Comparison of ENCODE assay signal across 10 cellular contexts in the genomic region with DNA sequence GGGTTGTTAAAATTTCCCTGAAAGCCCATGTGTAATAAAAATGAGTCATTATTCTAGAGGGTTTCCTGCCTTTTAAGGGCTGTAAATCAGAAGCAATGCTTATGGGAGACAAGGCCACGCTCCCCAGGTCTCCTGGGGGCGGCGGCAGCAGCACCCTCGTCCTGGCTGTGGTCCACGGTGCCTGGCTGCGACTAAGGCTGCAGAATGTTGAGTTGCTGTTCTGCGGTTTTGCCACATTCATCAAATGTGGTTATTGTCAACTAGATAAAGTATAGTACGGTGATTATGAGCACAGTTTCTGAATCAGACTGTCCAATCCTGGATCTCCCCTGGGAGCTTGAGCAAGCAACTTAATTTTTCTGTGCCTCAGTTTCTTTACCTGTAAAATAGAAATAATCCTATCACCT. TPM values are rescaled to one million over a fixed set of nuclear protein-coding genes. Genes with fewer than 3 reads are reported as not detected.
DNase-seq lines count a peak whose midpoint lies in the region; ATAC-seq, FAIRE-seq and TF ChIP-seq lines count a peak whose summit lies in the region.
"Had no signal": no experiment of that assay in that cellular context is flagged by ENCODE, and none has a peak within 500 bp of the region (broad histone marks: within the 10 kb centered on the region; RNA-seq: fewer than 3 reads in every experiment).

No MANE protein-coding gene starts in this region.

- H4K20me1 ChIP-seq in BLaER1 treated with 17β-estradiol and CSF1 and Interleukin-3, amounts not matched to agents 10 nM and 100 nM, result no peaks in the 10 kb centered on the region
- no peaks in the 10 kb centered on the region for H4K20me1 ChIP-seq in astrocyte (ENCODE audit: insufficient read depth, low read length)

- H3K4me2 ChIP-seq in BLaER1 treated with 17β-estradiol and CSF1 and Interleukin-3, amounts not matched to agents 10 nM and 100 nM, result peak overlapping the region; percentile 53 to 86 (median 75)
- peak overlapping the region; percentile 26 for H3K4me2 ChIP-seq in astrocyte (ENCODE audit: low read length)

- no peak for TF ChIP-seq CTCF in astrocyte (IDR thresholded peaks at IDR 0.05; ENCODE audit: insufficient read depth, low read depth, low read length)

- no peak overlapping the region for H3K4me3 ChIP-seq in BLaER1 treated with 17β-estradiol and CSF1 and Interleukin-3, amounts not matched to agents 10 nM and 100 nM
- H3K4me3 ChIP-seq in astrocyte (ENCODE audit: insufficient read depth, low read depth, low read length), result no peak overlapping the region

- peak; percentile 38 for DNase-seq in T-helper 9 cell
- peak; percentile 95 for DNase-seq in astrocyte (ENCODE audit: low read depth)
- DNase-seq in stimulated activated CD8-positive, alpha-beta memory T cell treated with anti-CD3 and anti-CD28 coated beads, Interleukin-15, amount 100 ng/mL, for 48 hours (ENCODE audit: low read depth in 2 of 2), result peak; percentile 78 to 80
- no peak for DNase-seq in SK-N-DZ (ENCODE audit: low spot score)
- DNase-seq in DMS114 treated with DMSO at 0.1 percent for 48 hours (lab: John Stamatoyannopoulos, UW; ENCODE audit: unreplicated experiment), result no peak

- H3K9ac ChIP-seq in BLaER1 treated with 17β-estradiol and CSF1 and Interleukin-3, amounts not matched to agents 10 nM and 100 nM, result peak overlapping the region in 1 of 11 experiments; percentile 34; a peak in 1 of 22 replicates
- no peak overlapping the region for H3K9ac ChIP-seq in astrocyte (ENCODE audit: low read length)

- FAIRE-seq in astrocyte (lab: Jason Lieb, UNC), result no peak
- FAIRE-seq: G401.6 had no signal

- no peaks in the 10 kb centered on the region for H3K36me3 ChIP-seq in BLaER1 treated with 17β-estradiol and CSF1 and Interleukin-3, amounts not matched to agents 10 nM and 100 nM
- H3K36me3 ChIP-seq in astrocyte (ENCODE audit: insufficient read depth, low read length), result no peaks in the 10 kb centered on the region

- no peaks in the 10 kb centered on the region for H3K9me3 Mint-ChIP-seq in astrocyte (ENCODE audit: unreplicated experiment)
- H3K9me3 Mint-ChIP-seq: brain had no signal

- H3K27me3 Mint-ChIP-seq in astrocyte (ENCODE audit: low read depth, unreplicated experiment), result no peaks in the 10 kb centered on the region
- H3K27me3 Mint-ChIP-seq: brain had no signal

- H2AFZ ChIP-seq in astrocyte (ENCODE audit: low read depth, low read length), result no peak overlapping the region

- no peaks in the 10 kb centered on the region for H3K36me3 Mint-ChIP-seq in astrocyte (ENCODE audit: low read depth, unreplicated experiment)
- H3K36me3 Mint-ChIP-seq: brain had no signal

- ATAC-seq in HG02759 (IDR thresholded peaks at IDR 0.05; ENCODE audit: unreplicated experiment) (peak; percentile 36), HG02870 (IDR thresholded peaks at IDR 0.05; ENCODE audit: unreplicated experiment) (no peak)

- peaks cover 41 to 100% (median 85%) of the 10 kb centered on the region in 10 experiments for H3K4me1 ChIP-seq in BLaER1 treated with 17β-estradiol and CSF1 and Interleukin-3, amounts not matched to agents 10 nM and 100 nM
- H3K4me1 ChIP-seq in astrocyte (ENCODE audit: insufficient read depth, low read length), result peaks cover 8% of the 10 kb centered on the region

- no peaks in the 10 kb centered on the region for H3K9me3 ChIP-seq in BLaER1 treated with 17β-estradiol and CSF1 and Interleukin-3, amounts not matched to agents 10 nM and 100 nM (replicated peaks in 1 of 11)
- no peaks in the 10 kb centered on the region for H3K9me3 ChIP-seq in astrocyte (ENCODE audit: insufficient read depth, low read depth, low read length)

- peaks cover 11% of the 10 kb centered on the region for H3K4me1 Mint-ChIP-seq in astrocyte (ENCODE audit: low read depth, unreplicated experiment)

- H3K79me2 ChIP-seq in astrocyte (ENCODE audit: insufficient read depth, low read length), result no peaks in the 10 kb centered on the region

- H3K27ac ChIP-seq in BLaER1 treated with 17β-estradiol and CSF1 and Interleukin-3, amounts not matched to agents 10 nM and 100 nM, result peak overlapping the region in 3 of 11 experiments; percentile 3 to 32 (median 23); a peak in 4 of 22 replicates
- H3K27ac ChIP-seq in astrocyte (ENCODE audit: low read depth, low read length), result no peak overlapping the region

- no peak overlapping the region for H3K4me3 Mint-ChIP-seq in astrocyte (ENCODE audit: unreplicated experiment)
- H3K4me3 Mint-ChIP-seq: brain had no signal

- H3K27ac Mint-ChIP-seq in astrocyte (ENCODE audit: unreplicated experiment), result no peak overlapping the region
- H3K27ac Mint-ChIP-seq: brain had no signal

- H3K27me3 ChIP-seq in BLaER1 treated with 17β-estradiol and CSF1 and Interleukin-3, amounts not matched to agents 10 nM and 100 nM, result no peaks in the 10 kb centered on the region; a peak in 1 of 22 replicates
- H3K27me3 ChIP-seq in astrocyte (ENCODE audit: insufficient read depth, low read length), result no peaks in the 10 kb centered on the region

RNA-seq across cellular contexts. Expression of gene AGFG1, which starts 11.9 kb away (rescaled TPM):
- total RNA-seq in astrocyte, result 84.1 and 87.9 TPM in 2 replicates
- 18.5 and 19.1 TPM in 2 replicates for polyA plus RNA-seq in SK-N-DZ (2014; cell fraction: cytosol; rRNA removed)
- polyA plus RNA-seq in SK-N-DZ (2014; cell fraction: nucleus; rRNA removed), result 12.9 and 16.4 TPM in 2 replicates

Comparison
In these comparisons a context has a peak if more than half of its experiments do, and no peak if none do; other contexts are left out.
1. DNase-seq: peak in T-helper 9 cell (single experiment), astrocyte (single experiment) and stimulated activated CD8-positive, alpha-beta memory T cell treated with anti-CD3 and anti-CD28 coated beads, Interleukin-15, amount 100 ng/mL, for 48 hours (2 of 2); none in SK-N-DZ (single experiment) and DMS114 treated with DMSO at 0.1 percent for 48 hours (single experiment).